Comparison of ENCODE assay signal across 20 cellular contexts in the genomic region with DNA sequence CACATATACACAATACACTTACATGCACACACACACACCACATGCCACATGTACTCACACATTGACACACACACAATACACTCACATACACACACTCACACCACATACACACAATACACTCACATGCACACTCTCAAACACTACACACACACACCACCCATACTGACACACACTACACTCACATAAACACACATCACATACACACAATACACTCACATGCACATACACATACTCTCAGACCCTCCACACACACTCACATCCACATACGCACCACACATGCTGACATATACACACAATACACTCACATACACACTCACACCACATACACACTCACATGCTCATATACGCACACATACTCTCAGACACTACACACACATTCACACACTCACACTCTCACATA. TPM values are rescaled to one million over a fixed set of nuclear protein-coding genes. Genes with fewer than 3 reads are reported as not detected.
DNase-seq lines count a peak whose midpoint lies in the region; ATAC-seq, FAIRE-seq and TF ChIP-seq lines count a peak whose summit lies in the region.
"Had no signal": no experiment of that assay in that cellular context is flagged by ENCODE, and none has a peak within 500 bp of the region (broad histone marks: within the 10 kb centered on the region; RNA-seq: fewer than 3 reads in every experiment).

No MANE protein-coding gene starts in this region.

- H3K4me3 ChIP-seq in A549 = no peak overlapping the region
- no peak overlapping the region for H3K4me3 ChIP-seq in bronchial epithelial cell (ENCODE audit: low read depth, low read length)
- no peak overlapping the region for H3K4me3 ChIP-seq in sigmoid colon
- H3K4me3 ChIP-seq: BLaER1 treated with 17β-estradiol and CSF1 and Interleukin-3, amounts not matched to agents 10 nM and 100 nM; GM23338 had no signal

- POLR2A ChIA-PET in A549 (lab: Yijun Ruan, JAX) = no interaction called here

- no peak for TF ChIP-seq RAD21 in A549 (conservative IDR thresholded peaks at IDR 0.05 in 1 of 2, IDR thresholded peaks at IDR 0.05 in 1 of 2)

- ATAC-seq in A549 = no peak
- no peak for ATAC-seq in HG02798 (IDR thresholded peaks at IDR 0.05; ENCODE audit: poor library complexity, unreplicated experiment)
- ATAC-seq in foreskin keratinocyte = no peak
- ATAC-seq: CD8-positive, alpha-beta T cell; GM23338; HCT116 had no signal

- CTCF ChIA-PET in A549 (lab: Yijun Ruan, JAX) = interaction anchor here (1.2 to 1.7 kb wide), 2 partner anchors 9 to 326 kb away, joined by 4 to 19 read pairs; no protein-coding TSS in a partner anchor

- H3K27ac ChIP-seq in A549 = no peak overlapping the region
- H3K27ac ChIP-seq in sigmoid colon = no peak overlapping the region
- H3K27ac ChIP-seq in foreskin keratinocyte = no peak overlapping the region
- H3K27ac ChIP-seq: BLaER1 treated with 17β-estradiol and CSF1 and Interleukin-3, amounts not matched to agents 10 nM and 100 nM had no signal

- DNase-seq in A549 (ENCODE audit: low read depth in 1 of 2, low spot score in 1 of 2) = no peak
- DNase-seq in HTR-8/SVneo (ENCODE audit: insufficient read length, low spot score) = no peak
- DNase-seq in bronchial epithelial cell (ENCODE audit: low read depth) = no peak
- peak; percentile 18 for DNase-seq in sigmoid colon
- DNase-seq in NCI-H1092 treated with DMSO at 0.1 percent for 48 hours (lab: John Stamatoyannopoulos, UW) = no peak
- DNase-seq in foreskin keratinocyte = no peak
- DNase-seq: 8988T; Calu3; CD8-positive, alpha-beta T cell; DMS 273 treated with DMSO at 0.1 percent for 48 hours; DMS53; DND-41; EL; H7; KG1 had no signal

- H3K27me3 ChIP-seq in bronchial epithelial cell (ENCODE audit: control insufficient read depth, insufficient read depth, low read length) (no peaks in the 10 kb centered on the region), sigmoid colon (no peaks in the 10 kb centered on the region), foreskin keratinocyte (peaks cover 5% of the 10 kb centered on the region)
- H3K27me3 ChIP-seq: BLaER1 treated with 17β-estradiol and CSF1 and Interleukin-3, amounts not matched to agents 10 nM and 100 nM had no signal

- intact Hi-C loops in sigmoid colon (cut with DNase I) = no loop called here

- no peak for TF ChIP-seq CTCF in A549 (IDR thresholded peaks at IDR 0.05)
- TF ChIP-seq CTCF in bronchial epithelial cell (IDR thresholded peaks at IDR 0.05; ENCODE audit: insufficient read depth, low read length, severe bottlenecking) = no peak
- TF ChIP-seq CTCF in sigmoid colon (IDR thresholded peaks at IDR 0.05) = no peak
- TF ChIP-seq CTCF in foreskin keratinocyte (conservative IDR thresholded peaks at IDR 0.05) = no peak

- no peak for TF ChIP-seq EP300 in A549 (IDR thresholded peaks at IDR 0.05)
- TF ChIP-seq EP300 in sigmoid colon (IDR thresholded peaks at IDR 0.05) = no peak

- WGBS in A549 (ENCODE audit: missing lambda C conversion rate) = 99% methylated on average over 2 of the region's 2 CpGs
- WGBS in sigmoid colon, 2 donors = 94 to 96% methylated on average over 2 of the region's 2 CpGs

- H3K9me3 ChIP-seq in A549 = no peaks in the 10 kb centered on the region
- H3K9me3 ChIP-seq in sigmoid colon = no peaks in the 10 kb centered on the region
- H3K9me3 ChIP-seq: BLaER1 treated with 17β-estradiol and CSF1 and Interleukin-3, amounts not matched to agents 10 nM and 100 nM had no signal

- peaks cover 7% of the 10 kb centered on the region for H3K4me1 ChIP-seq in A549
- no peaks in the 10 kb centered on the region for H3K4me1 ChIP-seq in sigmoid colon
- H3K4me1 ChIP-seq in foreskin keratinocyte = peaks cover 5% of the 10 kb centered on the region
- H3K4me1 ChIP-seq: BLaER1 treated with 17β-estradiol and CSF1 and Interleukin-3, amounts not matched to agents 10 nM and 100 nM had no signal

- FAIRE-seq in A549 (lab: Jason Lieb, UNC) (peak; percentile 18), HTR-8/SVneo (lab: Jason Lieb, UNC) (peak; percentile 99), bronchial epithelial cell (lab: Jason Lieb, UNC) (peak; percentile 93)
- FAIRE-seq: GM12892 had no signal

- no peaks in the 10 kb centered on the region for H3K36me3 ChIP-seq in bronchial epithelial cell (ENCODE audit: control insufficient read depth, insufficient read depth, low read length)
- H3K36me3 ChIP-seq in sigmoid colon = no peaks in the 10 kb centered on the region
- H3K36me3 ChIP-seq: BLaER1 treated with 17β-estradiol and CSF1 and Interleukin-3, amounts not matched to agents 10 nM and 100 nM had no signal

- TF ChIP-seq POLR2A in A549 (IDR thresholded peaks at IDR 0.05; ENCODE audit: low read length) (no peak), sigmoid colon (IDR thresholded peaks at IDR 0.05) (no peak)

- no peak overlapping the region for H3K4me2 ChIP-seq in A549
- H3K4me2 ChIP-seq: BLaER1 treated with 17β-estradiol and CSF1 and Interleukin-3, amounts not matched to agents 10 nM and 100 nM; GM23338 had no signal

TF ChIP-seq in A549, 52 proteins besides CTCF, POLR2A, EP300 and RAD21:
- no peak for TF ChIP-seq RARB (CRISPR knock-in tag; IDR thresholded peaks at IDR 0.05)
- no peak for TF ChIP-seq NPAS2 (CRISPR knock-in tag; IDR thresholded peaks at IDR 0.05; ENCODE audit: borderline replicate concordance)
- no peak for TF ChIP-seq POLR2AphosphoS2 (conservative IDR thresholded peaks at IDR 0.05; ENCODE audit: low read length)
- no peak for TF ChIP-seq ZNF302 (CRISPR knock-in tag; IDR thresholded peaks at IDR 0.05)
- no peak for TF ChIP-seq KDM5A (IDR thresholded peaks at IDR 0.05)
- no peak for TF ChIP-seq HOXA7 (CRISPR knock-in tag; IDR thresholded peaks at IDR 0.05)
- TF ChIP-seq, protein P1, sequence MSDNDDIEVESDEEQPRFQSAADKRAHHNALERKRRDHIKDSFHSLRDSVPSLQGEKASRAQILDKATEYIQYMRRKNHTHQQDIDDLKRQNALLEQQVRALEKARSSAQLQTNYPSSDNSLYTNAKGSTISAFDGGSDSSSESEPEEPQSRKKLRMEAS (IDR thresholded peaks at IDR 0.05) = no peak
- no peak for TF ChIP-seq HOXB5 (CRISPR knock-in tag; IDR thresholded peaks at IDR 0.05)
- TF ChIP-seq EHMT2 (IDR thresholded peaks at IDR 0.05; ENCODE audit: low read depth) = no peak
- no peak for TF ChIP-seq CEBPB (IDR thresholded peaks at IDR 0.05)
- TF ChIP-seq MYC (IDR thresholded peaks at IDR 0.05; ENCODE audit: borderline replicate concordance, low read length) = no peak
- TF ChIP-seq PHF8 (IDR thresholded peaks at IDR 0.05; ENCODE audit: borderline replicate concordance, low read depth) = no peak

RNA-seq across cellular contexts. Expression of a gene that starts 28.3 kb away (rescaled TPM):
- polyA plus RNA-seq in A549 (2011; rRNA removed) (79.5 and 117 TPM in 2 replicates), A549 (2017; fragmentation: RNase III; extraction: RNeasy Plus Mini Kit Qiagen cat#74134 plus additional on column Dnase treatment) (81.8 to 93.1 TPM (median 87.9 TPM) in 3 replicates), sigmoid colon (10 to 100 TPM in 1 of 3 donors, 1 to 10 TPM in 2; 1.8 to 10.8 (median 2.1) TPM), foreskin keratinocyte (23.1 and 38.2 TPM in 2 replicates)
- polyA plus RNA-seq in A549 (2012; cell fraction: cytosol; rRNA removed) = 43.9 and 52.7 TPM in 2 replicates
- polyA plus RNA-seq in A549 (2012; cell fraction: nucleus; rRNA removed) = 63.8 and 90.2 TPM in 2 replicates
- 83.0 and 87.7 TPM in 2 replicates for polyA minus RNA-seq in A549 (2011; rRNA and poly(A)+ RNA removed)
- total RNA-seq in bronchial epithelial cell (3.7 and 7.3 TPM in 2 replicates), sigmoid colon (1 to 10 TPM in 3 of 4 donors, under 1 TPM in 1; 0.16 to 3.9 (median 2.3) TPM), foreskin keratinocyte (66.4 and 88.7 TPM in 2 replicates)
